In the genomic region with DNA sequence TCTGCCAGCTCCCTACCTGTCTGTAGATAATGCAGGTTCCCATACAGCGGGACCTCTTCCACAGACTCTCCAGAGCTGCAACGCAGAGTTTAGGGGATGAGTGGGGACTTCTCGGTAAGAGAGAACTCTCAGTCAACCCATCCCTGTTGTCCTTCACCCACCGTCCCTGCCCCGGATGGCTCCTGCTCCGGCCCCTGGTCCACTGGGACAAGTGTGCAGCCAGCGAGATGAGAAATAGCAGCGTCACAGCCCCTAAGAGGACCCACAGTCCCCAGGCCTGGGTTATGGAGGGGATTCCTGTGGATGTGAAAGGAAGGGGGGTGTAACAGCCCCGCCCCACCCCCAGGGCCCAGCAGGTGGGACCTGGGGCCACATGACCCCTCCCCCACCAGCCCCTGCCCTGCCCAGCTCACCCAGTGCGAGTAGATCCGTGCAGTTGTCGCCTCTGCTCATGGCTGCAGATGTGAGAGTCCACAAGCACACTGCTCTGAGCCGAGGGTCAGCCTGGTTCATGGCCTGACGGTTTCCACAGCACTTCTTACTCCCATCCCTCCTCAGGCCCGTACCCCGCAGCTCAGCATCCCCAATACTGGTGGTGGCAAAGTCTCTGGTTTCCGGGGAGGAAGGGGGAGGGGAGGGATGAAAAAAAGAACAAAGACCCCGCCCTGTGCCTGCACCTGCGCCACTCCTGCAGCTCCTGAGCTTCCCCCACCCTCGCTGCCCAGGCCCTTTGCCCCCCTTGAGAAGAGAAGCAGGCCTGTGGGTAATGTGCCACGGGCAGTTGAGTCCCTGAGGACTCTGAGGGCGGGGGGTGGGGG, we compare ENCODE assay signal across 10 cellular contexts. TPM values are rescaled to one million over a fixed set of nuclear protein-coding genes. Genes with fewer than 3 reads are reported as not detected.
A peak's percentile ranks its signal among the peaks of the same experiment; 100 is the strongest.
DNase-seq lines count a peak whose midpoint lies in the region; ATAC-seq and TF ChIP-seq lines count a peak whose summit lies in the region.
"Had no signal": no experiment of that assay in that cellular context is flagged by ENCODE, and none has a peak within 500 bp of the region (broad histone marks: within the 10 kb centered on the region; RNA-seq: fewer than 3 reads in every experiment).

A gene with protein sequence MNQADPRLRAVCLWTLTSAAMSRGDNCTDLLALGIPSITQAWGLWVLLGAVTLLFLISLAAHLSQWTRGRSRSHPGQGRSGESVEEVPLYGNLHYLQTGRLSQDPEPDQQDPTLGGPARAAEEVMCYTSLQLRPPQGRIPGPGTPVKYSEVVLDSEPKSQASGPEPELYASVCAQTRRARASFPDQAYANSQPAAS (minus strand): TSS at position 591 of the 818 bp plus-strand sequence. CDS start 78 bp downstream, at position 513.

- H3K9me3 ChIP-seq in iPS-15b (ENCODE audit: control insufficient read depth, insufficient read depth, low read length) (no peaks in the 10 kb centered on the region), thoracic aorta (no peaks in the 10 kb centered on the region)

- H3K4me3 Mint-ChIP-seq in T-helper 2 cell treated with Interferon-gamma antibody and Interleukin-4, amounts not matched to agents 5 μg/mL and 100 μg/mL, for 36 hours, result peak within 1 kb of the TSS; percentile 100

- H3K27me3 ChIP-seq in iPS-15b (ENCODE audit: control insufficient read depth, insufficient read depth, low read length), result peaks cover 2% of the 10 kb centered on the region
- H3K27me3 ChIP-seq in thoracic aorta (replicated peaks; ENCODE audit: insufficient read depth), result no peaks in the 10 kb centered on the region

- H3K36me3 ChIP-seq in iPS-15b (ENCODE audit: control insufficient read depth, insufficient read depth, low read length) (no peaks in the 10 kb centered on the region), thoracic aorta (no peaks in the 10 kb centered on the region)

- no peaks in the 10 kb centered on the region for H3K9me3 Mint-ChIP-seq in T-helper 2 cell treated with Interferon-gamma antibody and Interleukin-4, amounts not matched to agents 5 μg/mL and 100 μg/mL, for 36 hours

- ATAC-seq in thoracic aorta (ENCODE audit: insufficient number of reproducible peaks, low FRiP score, low read depth), result no peak
- no peak for ATAC-seq in HG03432 (IDR thresholded peaks at IDR 0.05; ENCODE audit: unreplicated experiment)

- no peak within 1 kb of the TSS for H3K9ac ChIP-seq in iPS-15b (ENCODE audit: low read depth, low read length)

- H3K27ac Mint-ChIP-seq in T-helper 2 cell treated with Interferon-gamma antibody and Interleukin-4, amounts not matched to agents 5 μg/mL and 100 μg/mL, for 36 hours, result peak within 1 kb of the TSS; percentile 98

- H3K27ac ChIP-seq in thoracic aorta, result peak within 1 kb of the TSS; percentile 89 to 96
- H3K27ac ChIP-seq: C4-2B had no signal

- H3K4me1 Mint-ChIP-seq in T-helper 2 cell treated with Interferon-gamma antibody and Interleukin-4, amounts not matched to agents 5 μg/mL and 100 μg/mL, for 36 hours (ENCODE audit: low read depth), result peaks cover 40% of the 10 kb centered on the region

- H3K4me1 ChIP-seq in iPS-15b (ENCODE audit: control insufficient read depth, insufficient read depth, low read length), result peaks cover 16% of the 10 kb centered on the region
- peaks cover 24 to 63% of the 10 kb centered on the region in 2 donors for H3K4me1 ChIP-seq in thoracic aorta (ENCODE audit: control insufficient read depth in 1 of 2, low read depth in 2 of 2)

- TF ChIP-seq CTCF in thoracic aorta (IDR thresholded peaks at IDR 0.05), result no peak

- H3K36me3 Mint-ChIP-seq in T-helper 2 cell treated with Interferon-gamma antibody and Interleukin-4, amounts not matched to agents 5 μg/mL and 100 μg/mL, for 36 hours (ENCODE audit: low read depth), result peaks cover 26% of the 10 kb centered on the region

- DNase-seq in activated CD8-positive, alpha-beta memory T cell treated with anti-CD3 and anti-CD28 coated beads for 24 hours, result peak; percentile 76
- DNase-seq in activated CD8-positive, alpha-beta memory T cell treated with anti-CD3 and anti-CD28 coated beads, Interleukin-2, amount 50 U/mL, for 4 hours, result no peak
- DNase-seq in T-helper 2 cell treated with Interferon-gamma antibody and Interleukin-4, amounts not matched to agents 5 μg/mL and 100 μg/mL, for 36 hours (ENCODE audit: low spot score), result peak; percentile 36
- DNase-seq in thoracic aorta (ENCODE audit: low spot score) (no peak), NCI-H1694 treated with DMSO at 0.1 percent for 48 hours (lab: John Stamatoyannopoulos, UW) (no peak), EL (no peak)

- H3K27me3 Mint-ChIP-seq in T-helper 2 cell treated with Interferon-gamma antibody and Interleukin-4, amounts not matched to agents 5 μg/mL and 100 μg/mL, for 36 hours (ENCODE audit: low read depth), result no peaks in the 10 kb centered on the region

- H3K4me3 ChIP-seq in iPS-15b (ENCODE audit: low read depth, low read length) (peak within 1 kb of the TSS; percentile 33), thoracic aorta (peak within 1 kb of the TSS; percentile 56)

RNA-seq across cellular contexts. Expression of the gene that starts here (rescaled TPM):
- under 1 TPM in 1 of 2 donors, not detected in 1; 0.68 TPM for total RNA-seq in thoracic aorta
- total RNA-seq: pulmonary artery endothelial cell had no signal

Comparison
In these comparisons a context has a peak if more than half of its experiments do, and no peak if none do; other contexts are left out.
1. DNase-seq: peak in activated CD8-positive, alpha-beta memory T cell treated with anti-CD3 and anti-CD28 coated beads for 24 hours (single experiment) and T-helper 2 cell treated with Interferon-gamma antibody and Interleukin-4, amounts not matched to agents 5 μg/mL and 100 μg/mL, for 36 hours (single experiment); none in activated CD8-positive, alpha-beta memory T cell treated with anti-CD3 and anti-CD28 coated beads, Interleukin-2, amount 50 U/mL, for 4 hours (single experiment), thoracic aorta (single experiment), NCI-H1694 treated with DMSO at 0.1 percent for 48 hours (single experiment) and EL (single experiment).